In the genomic region with DNA sequence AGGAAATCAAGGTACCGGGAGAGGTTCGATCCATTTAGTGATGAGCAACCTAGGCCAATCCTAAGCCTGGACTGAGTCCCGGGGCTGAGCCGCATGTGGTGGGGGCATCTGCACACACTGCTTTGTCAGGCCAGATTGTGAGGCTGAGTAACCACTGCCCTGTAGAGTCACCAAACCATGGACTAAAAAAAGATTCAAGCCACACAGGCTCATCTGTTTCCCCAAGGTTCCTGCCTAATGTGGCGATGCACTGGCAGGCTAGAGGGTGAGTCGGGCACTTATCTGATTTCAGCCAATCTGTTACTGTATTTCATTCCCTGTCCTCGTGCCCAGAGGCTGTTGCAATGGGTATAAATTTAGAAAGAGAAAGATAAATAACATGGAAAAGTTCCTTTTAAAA, we compare ENCODE assay signal across 11 cellular contexts.
A peak's percentile ranks its signal among the peaks of the same experiment; 100 is the strongest.
DNase-seq lines count a peak whose midpoint lies in the region; ATAC-seq and TF ChIP-seq lines count a peak whose summit lies in the region.
"Had no signal": no experiment of that assay in that cellular context is flagged by ENCODE, and none has a peak within 500 bp of the region (broad histone marks: within the 10 kb centered on the region; RNA-seq: fewer than 3 reads in every experiment).

No MANE protein-coding gene starts in this region.

- peak overlapping the region; percentile 81 for H3K27ac Mint-ChIP-seq in HFFc6
- no peak overlapping the region for H3K27ac Mint-ChIP-seq in activated naive CD4-positive, alpha-beta T cell treated with anti-CD3 and anti-CD28 coated beads for 36 hours

- peaks cover 0 to 41% of the 10 kb centered on the region in 2 donors for H3K36me3 ChIP-seq in gastroesophageal sphincter

- H3K36me3 Mint-ChIP-seq in HFFc6 (ENCODE audit: low read depth) = peaks cover 10% of the 10 kb centered on the region
- H3K36me3 Mint-ChIP-seq in activated naive CD4-positive, alpha-beta T cell treated with anti-CD3 and anti-CD28 coated beads for 36 hours (ENCODE audit: low read depth) = no peaks in the 10 kb centered on the region

- no peaks in the 10 kb centered on the region for H3K9me3 ChIP-seq in gastroesophageal sphincter

- peaks cover 46% of the 10 kb centered on the region for H3K4me1 Mint-ChIP-seq in HFFc6 (ENCODE audit: low read depth)
- H3K4me1 Mint-ChIP-seq in activated naive CD4-positive, alpha-beta T cell treated with anti-CD3 and anti-CD28 coated beads for 36 hours (ENCODE audit: low read depth) = peaks cover 38% of the 10 kb centered on the region

- intact Hi-C loops in activated naive CD4-positive, alpha-beta T cell treated with anti-CD3 and anti-CD28 coated beads for 36 hours (cut with micrococcal nuclease) = loop anchor here (10.0 kb wide), 1 partner anchor 721 kb away; the partner anchor contains the start of genes EFCAB11 and TDP1

- no peak overlapping the region for H3K4me3 ChIP-seq in gastroesophageal sphincter

- H3K4me3 Mint-ChIP-seq in HFFc6 = no peak overlapping the region; the same call in 1 of the 2 replicates
- no peak overlapping the region for H3K4me3 Mint-ChIP-seq in activated naive CD4-positive, alpha-beta T cell treated with anti-CD3 and anti-CD28 coated beads for 36 hours

- no peak for TF ChIP-seq POLR2A in gastroesophageal sphincter (IDR thresholded peaks at IDR 0.05)

- ATAC-seq in SK-N-SH treated with all-trans-retinoic acid at 6 μM for 48 hours = peak; percentile 78
- peak; percentile 58 for ATAC-seq in gastroesophageal sphincter
- ATAC-seq in HG03175 (IDR thresholded peaks at IDR 0.05; ENCODE audit: unreplicated experiment) = no peak

- H3K27me3 Mint-ChIP-seq in HFFc6 (ENCODE audit: insufficient read depth) = no peaks in the 10 kb centered on the region; the same call in 1 of the 2 replicates
- H3K27me3 Mint-ChIP-seq in activated naive CD4-positive, alpha-beta T cell treated with anti-CD3 and anti-CD28 coated beads for 36 hours (ENCODE audit: low read depth) = no peaks in the 10 kb centered on the region

- CTCF ChIA-PET in activated naive CD4-positive, alpha-beta T cell treated with anti-CD3 and anti-CD28 coated beads for 36 hours (lab: Charles Lee) = interaction anchor here (4.4 kb wide), 1 partner anchor 22 kb away, joined by 13 read pairs; no protein-coding TSS in a partner anchor

- no peaks in the 10 kb centered on the region for H3K27me3 ChIP-seq in gastroesophageal sphincter

- H3K9me3 Mint-ChIP-seq in HFFc6 = no peaks in the 10 kb centered on the region
- no peaks in the 10 kb centered on the region for H3K9me3 Mint-ChIP-seq in activated naive CD4-positive, alpha-beta T cell treated with anti-CD3 and anti-CD28 coated beads for 36 hours

- peak; percentile 69 for DNase-seq in HFFc6
- peak in 5 of 49 donors; percentile 32 to 78 (median 54) for DNase-seq in substantia nigra (lab: John Stamatoyannopoulos, UW)
- no peak for DNase-seq in activated naive CD4-positive, alpha-beta T cell treated with anti-CD3 and anti-CD28 coated beads for 36 hours
- no peak for DNase-seq in NCI-H2081 treated with DMSO at 0.1 percent for 48 hours (lab: John Stamatoyannopoulos, UW)
- DNase-seq: activated gamma-delta T cell; NCI-H748 treated with DMSO at 0.1 percent for 48 hours; stimulated activated CD4-positive, alpha-beta T cell treated with anti-CD3 and anti-CD28 coated beads, Interleukin-4, amount 100 ng/mL, for 1 hour had no signal

- H3K27ac ChIP-seq in gastroesophageal sphincter = peak overlapping the region; percentile 60 to 74 (median 68)
- peak overlapping the region; percentile 26 for H3K27ac ChIP-seq in substantia nigra (ENCODE audit: low read depth, low read length, poor library complexity, severe bottlenecking)
- H3K27ac ChIP-seq: epithelial cell of prostate had no signal

- TF ChIP-seq CTCF in HFFc6 (IDR thresholded peaks at IDR 0.05) (no peak), gastroesophageal sphincter (IDR thresholded peaks at IDR 0.05) (no peak)

- peaks cover 3 to 64% (median 11%) of the 10 kb centered on the region in 3 donors for H3K4me1 ChIP-seq in gastroesophageal sphincter

- 44 to 50% methylated on average over 1 to 7 of the region's 7 CpGs for WGBS in gastroesophageal sphincter (ENCODE audit: low coverage in 1 of 2), 2 donors

- no peak for TF ChIP-seq EP300 in gastroesophageal sphincter (IDR thresholded peaks at IDR 0.05)

TF ChIP-seq in SK-N-SH treated with all-trans-retinoic acid at 6 μM for 48 hours, 23 proteins besides CTCF, POLR2A, EP300 and RAD21:
- TF ChIP-seq ISL1 (CRISPR knock-in tag; IDR thresholded peaks at IDR 0.05) (peak; percentile 42; the same call in 1 of the 2 replicates), ZFP3 (CRISPR knock-in tag; IDR thresholded peaks at IDR 0.05) (0 out of 2 replicates have a peak, but pooled peaks have one; percentile 16), ARNTL (CRISPR knock-in tag; IDR thresholded peaks at IDR 0.05; ENCODE audit: borderline replicate concordance, low read depth) (no peak)
